In genomic region chr3:112642912-112643506, GRCh38 we compare ENCODE assay signal across 8 cellular contexts. TPM values are rescaled to one million over a fixed set of nuclear protein-coding genes. Genes with fewer than 3 reads are reported as not detected.
A peak's percentile ranks its signal among the peaks of the same experiment; 100 is the strongest.
DNase-seq lines count a peak whose midpoint lies in the region; TF ChIP-seq lines count a peak whose summit lies in the region.

No MANE protein-coding gene starts in this region.

- peak overlapping the region; percentile 68 for H3K4me3 Mint-ChIP-seq in activated T-helper 1 cell treated with anti-CD3 and anti-CD28 coated beads, Interleukin-12 subunit alpha, Interleukin-12 subunit beta, Interleukin-2, Interleukin-4 antibody, amounts not matched to agents 30 ng/mL and 10 ng/mL and 1 ng/mL, durations not matched to agents 14 hours and 24 hours and 36 hours

- DNase-seq in EH (ENCODE audit: low read depth) (peak; percentile 94), H4 (ENCODE audit: low spot score) (peak; percentile 86), RKO (ENCODE audit: low spot score) (peak; percentile 89), foreskin fibroblast (peak; percentile 88 to 96), occipital lobe (lab: John Stamatoyannopoulos, UW) (peak; percentile 46), superior temporal gyrus (ENCODE audit: extremely low spot score) (peak; percentile 87)
- DNase-seq in activated T-helper 1 cell treated with anti-CD3 and anti-CD28 coated beads, Interleukin-12 subunit alpha, Interleukin-12 subunit beta, Interleukin-2, Interleukin-4 antibody, amounts not matched to agents 30 ng/mL and 10 ng/mL and 1 ng/mL, durations not matched to agents 14 hours and 24 hours and 36 hours (ENCODE audit: low spot score), result peak; percentile 74

- intact Hi-C loops in activated T-helper 1 cell treated with anti-CD3 and anti-CD28 coated beads, Interleukin-12 subunit alpha, Interleukin-12 subunit beta, Interleukin-2, Interleukin-4 antibody, amounts not matched to agents 30 ng/mL and 10 ng/mL and 1 ng/mL, durations not matched to agents 14 hours and 24 hours and 36 hours (cut with micrococcal nuclease), result loop anchor here (1.0 to 2.0 kb wide), 12 partner anchors 29 to 645 kb away; a partner anchor contains a TSS

- peaks cover 5% of the 10 kb centered on the region for H3K27me3 Mint-ChIP-seq in activated T-helper 1 cell treated with anti-CD3 and anti-CD28 coated beads, Interleukin-12 subunit alpha, Interleukin-12 subunit beta, Interleukin-2, Interleukin-4 antibody, amounts not matched to agents 30 ng/mL and 10 ng/mL and 1 ng/mL, durations not matched to agents 14 hours and 24 hours and 36 hours (ENCODE audit: insufficient read depth)

- no peaks in the 10 kb centered on the region for H3K9me3 Mint-ChIP-seq in activated T-helper 1 cell treated with anti-CD3 and anti-CD28 coated beads, Interleukin-12 subunit alpha, Interleukin-12 subunit beta, Interleukin-2, Interleukin-4 antibody, amounts not matched to agents 30 ng/mL and 10 ng/mL and 1 ng/mL, durations not matched to agents 14 hours and 24 hours and 36 hours

- H3K36me3 Mint-ChIP-seq in activated T-helper 1 cell treated with anti-CD3 and anti-CD28 coated beads, Interleukin-12 subunit alpha, Interleukin-12 subunit beta, Interleukin-2, Interleukin-4 antibody, amounts not matched to agents 30 ng/mL and 10 ng/mL and 1 ng/mL, durations not matched to agents 14 hours and 24 hours and 36 hours (ENCODE audit: low read depth), result peaks cover 6% of the 10 kb centered on the region

- peak overlapping the region; percentile 61 for H3K27ac Mint-ChIP-seq in activated T-helper 1 cell treated with anti-CD3 and anti-CD28 coated beads, Interleukin-12 subunit alpha, Interleukin-12 subunit beta, Interleukin-2, Interleukin-4 antibody, amounts not matched to agents 30 ng/mL and 10 ng/mL and 1 ng/mL, durations not matched to agents 14 hours and 24 hours and 36 hours

- H3K4me3 ChIP-seq in foreskin fibroblast (ENCODE audit: low read depth in 1 of 2, low read length in 2 of 2), result peak overlapping the region; percentile 13

- TF ChIP-seq CTCF in LNCAP (IDR thresholded peaks at IDR 0.05) (peak; percentile 83), foreskin fibroblast (IDR thresholded peaks at IDR 0.05; ENCODE audit: low read depth, low read length) (peak; percentile 86)

- H3K4me1 Mint-ChIP-seq in activated T-helper 1 cell treated with anti-CD3 and anti-CD28 coated beads, Interleukin-12 subunit alpha, Interleukin-12 subunit beta, Interleukin-2, Interleukin-4 antibody, amounts not matched to agents 30 ng/mL and 10 ng/mL and 1 ng/mL, durations not matched to agents 14 hours and 24 hours and 36 hours (ENCODE audit: low read depth), result peaks cover 27% of the 10 kb centered on the region

RNA-seq across cellular contexts. Expression of gene CCDC80, which starts 2.1 kb away (rescaled TPM):
- 31.7 and 61.0 TPM in 2 replicates for total RNA-seq in H4 (2014; rRNA removed; shearing (Covaris generic))
- total RNA-seq in activated T-helper 1 cell treated with anti-CD3 and anti-CD28 coated beads, Interleukin-12 subunit alpha, Interleukin-12 subunit beta, Interleukin-2, Interleukin-4 antibody, amounts not matched to agents 30 ng/mL and 10 ng/mL and 1 ng/mL, durations not matched to agents 14 hours and 24 hours and 36 hours, result 0.23 TPM in 1 of 2 replicates, not detected in the other
- 5.1 TPM for total RNA-seq in occipital lobe

Comparison
In these comparisons a context has a peak if more than half of its experiments do, and no peak if none do; other contexts are left out.
1. Peak in every context shown above with its lines: DNase-seq and H3K4me3 ChIP-seq.